In the genomic region with DNA sequence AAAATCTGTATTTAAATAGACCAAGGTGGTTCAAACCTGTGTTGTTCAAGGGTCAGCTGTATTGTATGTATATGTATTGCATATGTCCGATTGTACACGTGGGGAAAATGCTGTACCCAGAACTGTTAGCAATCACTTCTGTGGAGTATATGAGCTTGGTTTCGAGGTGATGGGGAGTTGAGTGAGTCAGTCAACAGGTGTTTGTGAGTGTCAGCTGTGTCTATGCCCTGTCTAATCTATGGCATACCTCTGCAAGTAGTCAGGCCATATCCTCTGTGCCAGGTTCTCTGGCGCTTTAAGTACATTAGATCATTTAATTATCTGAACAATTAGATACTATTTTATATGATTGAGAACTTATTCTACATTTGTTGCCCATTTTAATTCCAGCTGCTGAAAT, we compare ENCODE assay signal across 26 cellular contexts.
"Had no signal": no experiment of that assay in that cellular context is flagged by ENCODE, and none has a peak within 500 bp of the region (broad histone marks: within the 10 kb centered on the region; RNA-seq: fewer than 3 reads in every experiment).

No MANE protein-coding gene starts in this region.

- H3K4me1 ChIP-seq: esophagus squamous epithelium, lower lobe of right lung, testis, transverse colon had no signal

- H3K27me3 ChIP-seq: esophagus squamous epithelium, left lung, testis, transverse colon had no signal

- H3K36me3 Mint-ChIP-seq: activated naive CD8-positive, alpha-beta T cell had no signal

- H3K4me3 Mint-ChIP-seq: activated CD4-positive, alpha-beta T cell treated with anti-CD3 and anti-CD28 coated beads, Interleukin-2, amount 10 ng/mL, durations not matched to agents 7 days and 5 days; activated CD8-positive, alpha-beta memory T cell treated with anti-CD3 and anti-CD28 coated beads, Interleukin-2, amount 10 ng/mL, durations not matched to agents 7 days and 5 days; activated CD8-positive, alpha-beta T cell treated with anti-CD3 and anti-CD28 coated beads for 36 hours; activated naive CD8-positive, alpha-beta T cell; activated T-cell treated with anti-CD3 and anti-CD28 coated beads, Interleukin-2, amount 50 U/mL, for 72 hours; brain; dendritic cell treated with granulocyte-macrophage colony-stimulating factor and Interleukin-4, amounts not matched to agents 40 ng/mL and 50 ng/mL, for 4 days; endodermal cell; T-helper 17 cell had no signal

- H3K9me3 ChIP-seq: esophagus squamous epithelium, left lung, lower lobe of right lung, testis, transverse colon had no signal

- H3K4me1 Mint-ChIP-seq: endodermal cell had no signal

- DNase-seq: activated CD4-positive, alpha-beta T cell treated with anti-CD3 and anti-CD28 coated beads, Interleukin-2, amount 10 ng/mL, durations not matched to agents 7 days and 5 days; activated CD4-positive, CD25-positive, alpha-beta regulatory T cell treated with anti-CD3 and anti-CD28 coated beads, Interleukin-2, amount 50 U/mL, for 72 hours; activated CD8-positive, alpha-beta memory T cell treated with anti-CD3 and anti-CD28 coated beads, Interleukin-2, amount 10 ng/mL, durations not matched to agents 7 days and 5 days; activated CD8-positive, alpha-beta T cell treated with anti-CD3 and anti-CD28 coated beads for 36 hours; activated naive CD4-positive, alpha-beta T cell treated with Interleukin-2 at 50 U/mL for 16 hours; activated T-cell treated with anti-CD3 and anti-CD28 coated beads, Interleukin-2, amount 50 U/mL, for 72 hours; aorta; caudate nucleus; endodermal cell; esophagus squamous epithelium; kidney glomerular epithelial cell; left lung; lower lobe of right lung; mesendoderm; posterior cingulate gyrus; right cardiac atrium; stimulated activated CD4-positive, alpha-beta T cell treated with anti-CD3 and anti-CD28 coated beads, Interleukin-2, amount 100 ng/mL, for 48 hours; stimulated activated naive CD8-positive, alpha-beta T cell treated with anti-CD3 and anti-CD28 coated beads, Interleukin-15, Interleukin-2, amounts not matched to agents 100 U/mL and 50 U/mL, for 24 hours; T-helper 17 cell; T1000; testis; transverse colon had no signal

- H3K27ac Mint-ChIP-seq: activated CD4-positive, alpha-beta T cell treated with anti-CD3 and anti-CD28 coated beads, Interleukin-2, amount 10 ng/mL, durations not matched to agents 7 days and 5 days; activated CD8-positive, alpha-beta T cell treated with anti-CD3 and anti-CD28 coated beads for 36 hours; activated naive CD8-positive, alpha-beta T cell; brain; dendritic cell treated with granulocyte-macrophage colony-stimulating factor and Interleukin-4, amounts not matched to agents 40 ng/mL and 50 ng/mL, for 4 days; endodermal cell; T-helper 17 cell had no signal

- ATAC-seq: activated CD8-positive, alpha-beta memory T cell treated with anti-CD3 and anti-CD28 coated beads, Interleukin-2, amount 10 ng/mL, durations not matched to agents 7 days and 5 days; activated CD8-positive, alpha-beta T cell treated with anti-CD3 and anti-CD28 coated beads for 36 hours; left lung; lower lobe of right lung; natural killer cell treated with Interleukin-12 subunit alpha and Interleukin-12 subunit beta and Interleukin-15 and Interleukin-18, amount 100 ng/mL, for 72 hours; right cardiac atrium; stimulated activated naive CD8-positive, alpha-beta T cell treated with anti-CD3 and anti-CD28 coated beads, Interleukin-15, Interleukin-2, amounts not matched to agents 100 U/mL and 50 U/mL, for 24 hours; T-helper 17 cell had no signal

- H3K27ac ChIP-seq: esophagus squamous epithelium, left lung, lower lobe of right lung, testis, transverse colon had no signal

- H3K4me3 ChIP-seq: esophagus squamous epithelium, left lung, lower lobe of right lung, testis, transverse colon had no signal

- H3K36me3 ChIP-seq: transverse colon had no signal

- H3K9me3 Mint-ChIP-seq: activated CD4-positive, alpha-beta T cell treated with anti-CD3 and anti-CD28 coated beads, Interleukin-2, amount 10 ng/mL, durations not matched to agents 7 days and 5 days; activated CD8-positive, alpha-beta T cell treated with anti-CD3 and anti-CD28 coated beads for 36 hours; activated T-cell treated with anti-CD3 and anti-CD28 coated beads, Interleukin-2, amount 50 U/mL, for 72 hours; brain; dendritic cell treated with granulocyte-macrophage colony-stimulating factor and Interleukin-4, amounts not matched to agents 40 ng/mL and 50 ng/mL, for 4 days; endodermal cell; natural killer cell treated with Interleukin-12 subunit alpha and Interleukin-12 subunit beta and Interleukin-15 and Interleukin-18, amount 100 ng/mL, for 72 hours had no signal
